ENCODE assay signal across 7 cellular contexts in the genomic region with DNA sequence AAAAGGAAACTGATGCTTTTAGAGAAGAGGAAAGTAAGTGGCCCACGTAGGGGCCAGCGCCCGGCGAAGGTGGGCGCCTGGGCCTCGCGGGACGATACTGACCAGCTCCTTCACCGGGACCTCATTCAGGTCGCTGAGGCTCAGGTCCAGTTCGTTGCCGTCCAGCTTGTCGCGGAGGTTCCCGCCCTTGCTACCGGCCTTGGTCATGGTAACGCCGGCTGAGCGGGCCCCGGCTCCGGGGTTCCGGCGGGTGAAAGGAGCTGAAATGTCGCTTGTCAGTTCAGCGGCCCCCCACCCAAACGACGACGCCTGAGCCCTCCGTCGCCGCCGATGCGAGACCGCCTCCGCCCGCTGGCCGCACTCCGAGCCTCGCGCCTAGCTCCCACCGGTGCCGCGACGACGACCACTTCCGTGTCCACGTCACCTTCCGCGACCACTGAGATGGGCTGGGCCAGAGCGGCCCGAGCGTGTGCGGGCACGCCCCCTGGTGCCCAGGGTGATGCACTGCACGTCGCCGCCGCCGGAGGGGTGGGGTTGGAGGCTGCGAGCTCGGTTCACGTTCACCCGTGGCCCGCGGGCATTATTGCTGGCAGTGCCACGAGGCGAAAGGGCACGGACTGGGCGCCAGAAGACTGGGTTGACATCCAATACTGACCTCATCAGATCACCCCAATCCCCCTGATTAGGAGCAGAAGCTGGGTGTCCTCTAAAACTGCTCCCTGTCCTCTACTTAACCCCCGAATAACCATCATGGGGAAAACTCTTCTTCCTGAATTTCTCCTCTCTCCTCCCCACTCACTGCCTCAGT.
A peak's percentile ranks its signal among the peaks of the same experiment; 100 is the strongest.
DNase-seq lines count a peak whose midpoint lies in the region; ATAC-seq, FAIRE-seq and TF ChIP-seq lines count a peak whose summit lies in the region.

A gene (minus strand): TSS at position 413 of the 808 bp plus-strand sequence. CDS start 206 bp downstream, at position 207.

- H3K4me3 ChIP-seq in astrocyte of the spinal cord (ENCODE audit: low read depth, low read length): peak within 1 kb of the TSS; percentile 100
- H3K4me3 ChIP-seq in retinal pigment epithelial cell (ENCODE audit: low read length): peak within 1 kb of the TSS; percentile 98

- ATAC-seq in HG02938 (IDR thresholded peaks at IDR 0.05; ENCODE audit: unreplicated experiment): peak; percentile 86

- DNase-seq in GM18507 (ENCODE audit: extremely low spot score, insufficient read length, low read depth): peak; percentile 88
- peak; percentile 9 for DNase-seq in NCI-H187 treated with DMSO at 0.1 percent for 48 hours (lab: John Stamatoyannopoulos, UW)
- peak; percentile 88 for DNase-seq in T1000 (lab: John Stamatoyannopoulos, UW)
- peak; percentile 78 for DNase-seq in astrocyte of the spinal cord (ENCODE audit: low read depth, low spot score)
- peak; percentile 58 to 75 for DNase-seq in hippocampal formation (lab: John Stamatoyannopoulos, UW)
- peak; percentile 33 for DNase-seq in retinal pigment epithelial cell (ENCODE audit: low read depth)

- TF ChIP-seq CTCF in astrocyte of the spinal cord (IDR thresholded peaks at IDR 0.05; ENCODE audit: low read depth, low read length) (peak; percentile 93), retinal pigment epithelial cell (conservative IDR thresholded peaks at IDR 0.05; ENCODE audit: low read depth, low read length) (peak; percentile 93)

- in situ Hi-C loops in astrocyte of the spinal cord (cut with HindIII; ENCODE audit: low sequenced_read_pairs): no loop called here

- FAIRE-seq in GM18507 (lab: Jason Lieb, UNC): peak; percentile 92

Comparison
In these comparisons a context has a peak if more than half of its experiments do, and no peak if none do; other contexts are left out.
1. Peak in every context shown above with its lines: DNase-seq, ATAC-seq and H3K4me3 ChIP-seq.
2. DNase-seq: peak in every context shown above with its lines; median percentile 88 in GM18507; 88 in T1000; 78 in astrocyte of the spinal cord; 66 in hippocampal formation; 33 in retinal pigment epithelial cell; 9 in NCI-H187 treated with DMSO at 0.1 percent for 48 hours.